In the genomic region with DNA sequence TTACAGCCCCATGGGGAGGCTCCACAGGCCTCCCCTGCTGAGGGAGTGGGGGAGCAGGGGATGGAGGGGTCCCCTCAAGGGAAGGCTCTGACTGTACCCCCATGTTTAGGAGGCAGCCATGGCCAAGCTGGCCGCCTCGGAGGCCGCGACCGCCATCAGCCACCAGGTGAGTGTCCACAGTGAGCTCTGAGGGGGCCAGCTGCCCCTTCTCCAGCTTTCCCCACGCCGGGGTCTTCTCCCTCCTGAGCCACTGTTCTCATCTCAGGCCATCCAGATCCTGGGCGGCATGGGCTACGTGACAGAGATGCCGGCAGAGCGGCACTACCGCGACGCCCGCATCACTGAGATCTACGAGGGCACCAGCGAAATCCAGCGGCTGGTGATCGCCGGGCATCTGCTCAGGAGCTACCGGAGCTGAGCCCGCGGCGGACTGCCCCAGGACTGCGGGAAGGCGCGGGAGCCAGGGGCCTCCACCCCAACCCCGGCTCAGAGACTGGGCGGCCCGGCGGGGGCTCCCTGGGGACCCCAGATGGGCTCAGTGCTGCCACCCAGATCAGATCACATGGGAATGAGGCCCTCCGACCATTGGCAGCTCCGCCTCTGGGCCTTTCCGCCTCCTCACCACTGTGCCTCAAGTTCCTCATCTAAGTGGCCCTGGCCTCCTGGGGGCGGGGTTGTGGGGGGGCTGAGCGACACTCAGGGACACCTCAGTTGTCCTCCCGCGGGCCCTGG, we compare ENCODE assay signal across 1 cellular context.
TF ChIP-seq lines count a peak whose summit lies in the region.

No MANE protein-coding gene starts in this region.

TF ChIP-seq in H1, 55 proteins besides CTCF, POLR2A, EP300 and RAD21:
- TF ChIP-seq CEBPB (IDR thresholded peaks at IDR 0.05; ENCODE audit: low read depth, low read length) (no peak), TEAD4 (IDR thresholded peaks at IDR 0.05; ENCODE audit: low read depth, low read length) (no peak), PHF8 (conservative IDR thresholded peaks at IDR 0.05; ENCODE audit: low read depth, low read length) (no peak), KDM1A (IDR thresholded peaks at IDR 0.05; ENCODE audit: borderline replicate concordance, low read length) (no peak), CBX8 (IDR thresholded peaks at IDR 0.05; ENCODE audit: borderline replicate concordance, low read depth, low read length) (no peak), CTBP2 (IDR thresholded peaks at IDR 0.05; ENCODE audit: borderline replicate concordance, insufficient read depth, insufficient read length, low read length) (no peak), SAP30 (IDR thresholded peaks at IDR 0.05; ENCODE audit: insufficient read depth, insufficient replicate concordance, low read length) (no peak), KDM4A (IDR thresholded peaks at IDR 0.05; ENCODE audit: low read depth, low read length, severe bottlenecking) (no peak), TCF12 (IDR thresholded peaks at IDR 0.05; ENCODE audit: low read depth, low read length) (no peak), BACH1 (IDR thresholded peaks at IDR 0.05; ENCODE audit: low read length) (no peak), SP2 (IDR thresholded peaks at IDR 0.05; ENCODE audit: low read length) (no peak), RBBP5 (IDR thresholded peaks at IDR 0.05; ENCODE audit: borderline replicate concordance, low read depth, low read length) (no peak), POLR2AphosphoS5 (IDR thresholded peaks at IDR 0.05; ENCODE audit: low read depth, low read length) (no peak), SIN3A (conservative IDR thresholded peaks at IDR 0.05 in 1 of 2, IDR thresholded peaks at IDR 0.05 in 1 of 2; ENCODE audit: low read depth in 1 of 2, low read length in 2 of 2) (no peak), RNF2 (IDR thresholded peaks at IDR 0.05; ENCODE audit: borderline replicate concordance, low read depth, low read length, missing control alignments, poor library complexity, severe bottlenecking) (no peak), RFX5 (IDR thresholded peaks at IDR 0.05; ENCODE audit: borderline replicate concordance, low read depth, low read length) (no peak)
